8 cellular contexts compared by ENCODE assay signal in genomic region chr16:89476811-89477261, GRCh38. TPM values are rescaled to one million over a fixed set of nuclear protein-coding genes. Genes with fewer than 3 reads are reported as not detected.
DNase-seq lines count a peak whose midpoint lies in the region; ATAC-seq lines count a peak whose summit lies in the region.

No MANE protein-coding gene starts in this region.

- DNase-seq in activated naive CD4-positive, alpha-beta T cell treated with anti-CD3 and anti-CD28 coated beads for 36 hours: no peak
- no peak for DNase-seq in activated naive CD4-positive, alpha-beta T cell treated with anti-CD3 and anti-CD28 coated beads, Interleukin-2, amount 50 U/mL, for 16 hours
- DNase-seq in activated naive CD8-positive, alpha-beta T cell treated with anti-CD3 and anti-CD28 coated beads for 36 hours: peak; percentile 11
- no peak for DNase-seq in stimulated activated naive CD8-positive, alpha-beta T cell treated with anti-CD3 and anti-CD28 coated beads, Interleukin-15, amount 100 ng/mL, for 72 hours
- DNase-seq in C1 segment of cervical spinal cord (lab: John Stamatoyannopoulos, UW) (no peak), DMS53 (lab: John Stamatoyannopoulos, UW) (no peak)

- H3K27ac Mint-ChIP-seq in activated naive CD4-positive, alpha-beta T cell treated with anti-CD3 and anti-CD28 coated beads for 36 hours: peak overlapping the region; percentile 38
- H3K27ac Mint-ChIP-seq in activated naive CD8-positive, alpha-beta T cell treated with anti-CD3 and anti-CD28 coated beads for 36 hours: peak overlapping the region; percentile 44
- H3K27ac Mint-ChIP-seq in stimulated activated naive CD8-positive, alpha-beta T cell treated with anti-CD3 and anti-CD28 coated beads, Interleukin-15, amount 100 ng/mL, for 72 hours: peak overlapping the region in 1 of 2 donors; percentile 95

- H3K4me1 Mint-ChIP-seq in activated naive CD4-positive, alpha-beta T cell treated with anti-CD3 and anti-CD28 coated beads for 36 hours (ENCODE audit: low read depth): peaks cover 94% of the 10 kb centered on the region
- H3K4me1 Mint-ChIP-seq in activated naive CD8-positive, alpha-beta T cell treated with anti-CD3 and anti-CD28 coated beads for 36 hours: peaks cover 86% of the 10 kb centered on the region
- H3K4me1 Mint-ChIP-seq in stimulated activated naive CD8-positive, alpha-beta T cell treated with anti-CD3 and anti-CD28 coated beads, Interleukin-15, amount 100 ng/mL, for 72 hours: peaks cover 100% of the 10 kb centered on the region

- H3K36me3 Mint-ChIP-seq in activated naive CD4-positive, alpha-beta T cell treated with anti-CD3 and anti-CD28 coated beads for 36 hours (ENCODE audit: low read depth): peaks cover 16% of the 10 kb centered on the region
- H3K36me3 Mint-ChIP-seq in activated naive CD8-positive, alpha-beta T cell treated with anti-CD3 and anti-CD28 coated beads for 36 hours: peaks cover 54% of the 10 kb centered on the region

- H3K4me3 Mint-ChIP-seq in activated naive CD4-positive, alpha-beta T cell treated with anti-CD3 and anti-CD28 coated beads for 36 hours: no peak overlapping the region
- H3K4me3 Mint-ChIP-seq in activated naive CD8-positive, alpha-beta T cell treated with anti-CD3 and anti-CD28 coated beads for 36 hours: peak overlapping the region; percentile 26
- H3K4me3 Mint-ChIP-seq in stimulated activated naive CD8-positive, alpha-beta T cell treated with anti-CD3 and anti-CD28 coated beads, Interleukin-15, amount 100 ng/mL, for 72 hours: peak overlapping the region; percentile 63 to 67

- CTCF ChIA-PET in activated naive CD4-positive, alpha-beta T cell treated with anti-CD3 and anti-CD28 coated beads for 36 hours (lab: Charles Lee): interaction anchor here (0.5 to 1.7 kb wide), 3 partner anchors 31 to 127 kb away, joined by 3 read pairs; no protein-coding TSS in a partner anchor

- H3K27me3 Mint-ChIP-seq in activated naive CD4-positive, alpha-beta T cell treated with anti-CD3 and anti-CD28 coated beads for 36 hours (ENCODE audit: low read depth): no peaks in the 10 kb centered on the region
- H3K27me3 Mint-ChIP-seq in activated naive CD8-positive, alpha-beta T cell treated with anti-CD3 and anti-CD28 coated beads for 36 hours: no peaks in the 10 kb centered on the region
- H3K27me3 Mint-ChIP-seq in stimulated activated naive CD8-positive, alpha-beta T cell treated with anti-CD3 and anti-CD28 coated beads, Interleukin-15, amount 100 ng/mL, for 72 hours: no peaks in the 10 kb centered on the region

- intact Hi-C loops in activated naive CD4-positive, alpha-beta T cell treated with anti-CD3 and anti-CD28 coated beads for 36 hours (cut with micrococcal nuclease): no loop called here

- peak; percentile 58 for ATAC-seq in HG03460 (IDR thresholded peaks at IDR 0.05; ENCODE audit: unreplicated experiment)
- peak; percentile 76 for ATAC-seq in stimulated activated naive CD8-positive, alpha-beta T cell treated with anti-CD3 and anti-CD28 coated beads, Interleukin-15, amount 100 ng/mL, for 72 hours
- ATAC-seq in GM18502 (IDR thresholded peaks at IDR 0.05; ENCODE audit: poor library complexity, unreplicated experiment): no peak

- no peaks in the 10 kb centered on the region for H3K9me3 Mint-ChIP-seq in activated naive CD4-positive, alpha-beta T cell treated with anti-CD3 and anti-CD28 coated beads for 36 hours
- H3K9me3 Mint-ChIP-seq in activated naive CD8-positive, alpha-beta T cell treated with anti-CD3 and anti-CD28 coated beads for 36 hours: peaks cover 5% of the 10 kb centered on the region
- no peaks in the 10 kb centered on the region for H3K9me3 Mint-ChIP-seq in stimulated activated naive CD8-positive, alpha-beta T cell treated with anti-CD3 and anti-CD28 coated beads, Interleukin-15, amount 100 ng/mL, for 72 hours

RNA-seq across cellular contexts. Expression of gene ANKRD11, which starts 13.5 kb away (rescaled TPM):
- 100 to 1,000 TPM; 174 to 177 TPM for total RNA-seq in activated naive CD4-positive, alpha-beta T cell treated with anti-CD3 and anti-CD28 coated beads for 36 hours
- 100 to 1,000 TPM; 129 to 142 TPM for total RNA-seq in activated naive CD8-positive, alpha-beta T cell treated with anti-CD3 and anti-CD28 coated beads for 36 hours

RNA-seq across cellular contexts. Expression of gene SPG7, which starts 31.4 kb away (rescaled TPM):
- total RNA-seq in activated naive CD4-positive, alpha-beta T cell treated with anti-CD3 and anti-CD28 coated beads for 36 hours: 10 to 100 TPM; 62.4 to 67.7 TPM
- total RNA-seq in activated naive CD8-positive, alpha-beta T cell treated with anti-CD3 and anti-CD28 coated beads for 36 hours: 10 to 100 TPM; 63.1 to 76.7 TPM
